In genomic region chr16:11768850-11769249, GRCh38 we compare ENCODE assay signal across 13 cellular contexts. TPM values are rescaled to one million over a fixed set of nuclear protein-coding genes. Genes with fewer than 3 reads are reported as not detected.
A peak's percentile ranks its signal among the peaks of the same experiment; 100 is the strongest.
DNase-seq lines count a peak whose midpoint lies in the region; ATAC-seq and TF ChIP-seq lines count a peak whose summit lies in the region.
"Had no signal": no experiment of that assay in that cellular context is flagged by ENCODE, and none has a peak within 500 bp of the region (broad histone marks: within the 10 kb centered on the region; RNA-seq: fewer than 3 reads in every experiment).

No MANE protein-coding gene starts in this region.

- no peaks in the 10 kb centered on the region for H3K27me3 Mint-ChIP-seq in activated naive CD4-positive, alpha-beta T cell treated with anti-CD3 and anti-CD28 coated beads, Interleukin-2, amount 50 U/mL, for 24 hours
- H3K27me3 Mint-ChIP-seq in activated CD8-positive, alpha-beta T cell treated with anti-CD3 and anti-CD28 coated beads for 36 hours = no peaks in the 10 kb centered on the region

- no peaks in the 10 kb centered on the region for H3K4me1 ChIP-seq in thymus (ENCODE audit: control insufficient read depth, insufficient read depth, low read length)
- H3K4me1 ChIP-seq: body of pancreas had no signal

- no peaks in the 10 kb centered on the region for H3K27me3 ChIP-seq in thymus (ENCODE audit: control insufficient read depth, insufficient read depth)
- H3K27me3 ChIP-seq: body of pancreas had no signal

- peak overlapping the region; percentile 31 for H3K27ac ChIP-seq in thymus (ENCODE audit: low read depth)
- H3K27ac ChIP-seq: epithelial cell of prostate had no signal

- CTCF ChIA-PET in activated CD8-positive, alpha-beta T cell treated with anti-CD3 and anti-CD28 coated beads for 36 hours (lab: Charles Lee) = no interaction called here

- peak overlapping the region; percentile 40 for H3K4me3 Mint-ChIP-seq in activated naive CD4-positive, alpha-beta T cell treated with anti-CD3 and anti-CD28 coated beads, Interleukin-2, amount 50 U/mL, for 24 hours
- no peak overlapping the region for H3K4me3 Mint-ChIP-seq in activated CD8-positive, alpha-beta T cell treated with anti-CD3 and anti-CD28 coated beads for 36 hours

- H3K36me3 Mint-ChIP-seq in activated naive CD4-positive, alpha-beta T cell treated with anti-CD3 and anti-CD28 coated beads, Interleukin-2, amount 50 U/mL, for 24 hours = peaks cover 13% of the 10 kb centered on the region
- H3K36me3 Mint-ChIP-seq in activated CD8-positive, alpha-beta T cell treated with anti-CD3 and anti-CD28 coated beads for 36 hours (ENCODE audit: low read depth) = peaks cover 52% of the 10 kb centered on the region

- POLR2A ChIA-PET in activated CD8-positive, alpha-beta T cell treated with anti-CD3 and anti-CD28 coated beads for 36 hours (lab: Charles Lee) = interaction anchor here (0.6 kb wide), 1 partner anchor 79 kb away, joined by 5 read pairs; no protein-coding TSS in a partner anchor

- H3K27ac Mint-ChIP-seq in activated naive CD4-positive, alpha-beta T cell treated with anti-CD3 and anti-CD28 coated beads, Interleukin-2, amount 50 U/mL, for 24 hours = peak overlapping the region; percentile 77
- H3K27ac Mint-ChIP-seq in activated CD8-positive, alpha-beta T cell treated with anti-CD3 and anti-CD28 coated beads for 36 hours = peak overlapping the region; percentile 32

- peaks cover 13% of the 10 kb centered on the region for H3K4me1 Mint-ChIP-seq in activated naive CD4-positive, alpha-beta T cell treated with anti-CD3 and anti-CD28 coated beads, Interleukin-2, amount 50 U/mL, for 24 hours
- peaks cover 9% of the 10 kb centered on the region for H3K4me1 Mint-ChIP-seq in activated CD8-positive, alpha-beta T cell treated with anti-CD3 and anti-CD28 coated beads for 36 hours (ENCODE audit: low read depth)

- intact Hi-C loops in activated CD8-positive, alpha-beta T cell treated with anti-CD3 and anti-CD28 coated beads for 36 hours (cut with micrococcal nuclease) = no loop called here

- WGBS in thymus = 40% methylated on average over 7 of the region's 7 CpGs

- no peak for TF ChIP-seq CTCF in activated CD8-positive, alpha-beta T cell treated with anti-CD3 and anti-CD28 coated beads for 36 hours (IDR thresholded peaks at IDR 0.05)

- ATAC-seq in activated CD8-positive, alpha-beta T cell treated with anti-CD3 and anti-CD28 coated beads for 36 hours = no peak
- ATAC-seq: body of pancreas had no signal

- no peaks in the 10 kb centered on the region for H3K9me3 ChIP-seq in thymus (ENCODE audit: control insufficient read depth)
- H3K9me3 ChIP-seq: body of pancreas had no signal

- no peak overlapping the region for H3K4me3 ChIP-seq in thymus (ENCODE audit: low read length)
- H3K4me3 ChIP-seq: body of pancreas, skin epidermis had no signal

- no peaks in the 10 kb centered on the region for H3K9me3 Mint-ChIP-seq in activated naive CD4-positive, alpha-beta T cell treated with anti-CD3 and anti-CD28 coated beads, Interleukin-2, amount 50 U/mL, for 24 hours
- no peaks in the 10 kb centered on the region for H3K9me3 Mint-ChIP-seq in activated CD8-positive, alpha-beta T cell treated with anti-CD3 and anti-CD28 coated beads for 36 hours

- no peak for DNase-seq in activated naive CD4-positive, alpha-beta T cell treated with Interleukin-2 at 50 U/mL for 16 hours
- DNase-seq in Kasumi-1 (lab: John Stamatoyannopoulos, UW) (peak; percentile 40 to 49), SHP77 (lab: John Stamatoyannopoulos, UW) (no peak), AG08395 (ENCODE audit: low spot score) (no peak), NCI-H748 treated with DMSO at 0.1 percent for 48 hours (lab: John Stamatoyannopoulos, UW) (no peak)
- DNase-seq in activated CD8-positive, alpha-beta T cell treated with anti-CD3 and anti-CD28 coated beads for 36 hours = no peak
- DNase-seq: activated CD4-positive, alpha-beta T cell treated with anti-CD3 and anti-CD28 coated beads, Interleukin-2, amount 50 U/mL, for 48 hours; body of pancreas; NCI-H2029 treated with DMSO at 0.1 percent for 48 hours had no signal

- H3K36me3 ChIP-seq in thymus (ENCODE audit: control insufficient read depth, insufficient read depth) = peaks cover 56% of the 10 kb centered on the region

RNA-seq across cellular contexts. Expression of gene TXNDC11, which starts 26.2 kb away (rescaled TPM):
- total RNA-seq in activated CD8-positive, alpha-beta T cell treated with anti-CD3 and anti-CD28 coated beads for 36 hours = 10 to 100 TPM; 21.7 to 24.4 TPM
- 46.4 TPM for polyA plus RNA-seq in thymus

RNA-seq across cellular contexts. Expression of gene ZC3H7A, which starts 28.2 kb away (rescaled TPM):
- total RNA-seq in activated CD8-positive, alpha-beta T cell treated with anti-CD3 and anti-CD28 coated beads for 36 hours = 10 to 100 TPM; 62.3 to 67.8 TPM
- polyA plus RNA-seq in thymus = 69.4 TPM

Comparison
In these comparisons a context has a peak if more than half of its experiments do, and no peak if none do; other contexts are left out.
1. DNase-seq: peak in Kasumi-1 (2 of 2); none in activated naive CD4-positive, alpha-beta T cell treated with Interleukin-2 at 50 U/mL for 16 hours (single experiment), activated CD8-positive, alpha-beta T cell treated with anti-CD3 and anti-CD28 coated beads for 36 hours (single experiment), SHP77 (0 of 2), AG08395 (single experiment) and NCI-H748 treated with DMSO at 0.1 percent for 48 hours (single experiment).